In the genomic region with DNA sequence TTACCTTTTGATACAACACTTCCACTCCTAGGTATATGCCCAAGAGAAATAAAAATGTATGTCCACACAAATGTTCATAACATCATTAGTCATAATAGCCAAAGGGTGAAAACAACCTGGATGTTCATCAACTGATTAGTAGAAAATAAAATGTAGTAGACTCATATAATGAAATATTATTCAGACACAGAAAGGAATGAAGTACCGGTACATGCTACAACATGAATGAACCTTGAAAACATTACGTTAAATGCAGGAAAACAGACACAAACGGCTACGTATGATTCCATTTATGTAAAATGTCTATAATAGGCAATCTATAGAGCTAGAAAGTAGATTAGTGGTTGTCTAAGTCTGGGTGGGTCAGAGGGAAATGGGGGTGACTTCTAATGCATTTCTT, we compare ENCODE assay signal across 7 cellular contexts.
"Had no signal": no experiment of that assay in that cellular context is flagged by ENCODE, and none has a peak within 500 bp of the region (broad histone marks: within the 10 kb centered on the region; RNA-seq: fewer than 3 reads in every experiment).

No MANE protein-coding gene starts in this region.

- H3K4me3 Mint-ChIP-seq: IgD-negative memory B cell had no signal

- H3K27ac ChIP-seq: HL-60 had no signal

- H3K27ac Mint-ChIP-seq: IgD-negative memory B cell had no signal

- FAIRE-seq: HepG2, HTR-8/SVneo, K562 had no signal

- H3K27me3 Mint-ChIP-seq: IgD-negative memory B cell had no signal

- H3K36me3 Mint-ChIP-seq: IgD-negative memory B cell had no signal

- ATAC-seq: HepG2, K562 had no signal

- DNase-seq: IMR-90, KBM-7 had no signal

- H3K4me1 Mint-ChIP-seq: IgD-negative memory B cell had no signal

- H3K4me3 ChIP-seq: K562 had no signal
